8 cellular contexts compared by ENCODE assay signal in the genomic region with DNA sequence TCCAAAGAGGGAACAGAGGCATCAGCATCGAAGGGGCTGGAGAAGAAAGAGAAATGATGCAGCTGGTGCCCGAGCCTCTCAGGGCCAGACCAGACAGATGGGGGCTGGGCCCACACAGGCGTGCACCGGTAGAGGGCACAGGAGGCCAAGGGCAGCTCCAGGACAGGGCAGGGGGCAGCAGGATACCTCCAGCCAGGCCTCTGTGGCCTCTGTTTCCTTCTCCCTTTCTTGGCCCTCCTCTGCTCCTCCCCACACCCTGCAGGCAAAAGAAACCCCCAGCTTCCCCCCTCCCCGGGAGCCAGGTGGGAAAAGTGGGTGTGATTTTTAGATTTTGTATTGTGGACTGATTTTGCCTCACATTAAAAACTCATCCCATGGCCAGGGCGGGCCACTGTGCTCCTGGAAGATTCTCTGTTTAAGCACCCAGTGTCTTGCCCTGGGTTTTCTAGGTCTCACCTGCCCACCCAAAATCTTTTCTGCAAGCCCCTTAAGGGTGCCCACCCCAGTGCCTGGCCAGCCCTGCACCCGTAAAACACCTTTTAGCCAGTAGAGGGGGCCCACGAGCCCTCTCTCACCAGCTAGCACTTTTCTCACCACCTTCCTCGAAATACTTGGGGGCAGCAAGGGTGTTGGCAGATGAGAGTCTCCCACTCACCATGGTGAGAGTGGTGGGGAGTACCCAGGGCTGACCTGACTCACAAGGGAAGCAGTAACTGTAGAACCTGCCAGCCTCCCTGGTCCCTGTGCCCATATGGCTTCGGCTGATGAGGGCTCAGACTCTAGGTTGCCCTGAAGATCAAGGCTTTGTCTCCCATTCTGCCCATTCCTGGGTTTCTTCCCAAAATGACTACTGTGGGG. TPM values are rescaled to one million over a fixed set of nuclear protein-coding genes. Genes with fewer than 3 reads are reported as not detected.
DNase-seq lines count a peak whose midpoint lies in the region; ATAC-seq and TF ChIP-seq lines count a peak whose summit lies in the region.

No MANE protein-coding gene starts in this region.

- no peaks in the 10 kb centered on the region for H3K9me2 ChIP-seq in GM23248 (ENCODE audit: insufficient read depth)
- H3K9me2 ChIP-seq in PC-3 (replicated peaks; ENCODE audit: low read length), result no peaks in the 10 kb centered on the region

- H3K27ac ChIP-seq in GM23248 (peak overlapping the region; percentile 99), PC-3 (ENCODE audit: low read length) (peak overlapping the region; percentile 3; the same call in 1 of the 2 replicates), osteoblast (ENCODE audit: low read depth, low read length) (peak overlapping the region; percentile 55), upper lobe of left lung (peak overlapping the region; percentile 89 to 97 (median 92))

- intact Hi-C loops in PC-3 (cut with micrococcal nuclease), result no loop called here

- 0 out of 2 replicates have a peak, but pooled peaks cover 1% of the 10 kb centered on the region for H3K79me2 ChIP-seq in GM23248 (ENCODE audit: insufficient read depth)
- H3K79me2 ChIP-seq in PC-3 (ENCODE audit: low read length), result no peaks in the 10 kb centered on the region
- H3K79me2 ChIP-seq in osteoblast (ENCODE audit: insufficient read depth, low read length), result peaks cover 3% of the 10 kb centered on the region

- in situ Hi-C loops in GM23248 (cut with MboI), result loop anchor here (5.0 kb wide), 1 partner anchor 43 kb away; no protein-coding TSS in a partner anchor

- 20 to 31% methylated on average over 9 to 10 of the region's 10 CpGs for WGBS in GM23248 (ENCODE audit: low coverage in 1 of 2, low lambda C conversion rate in 2 of 2, missing lambda C conversion rate in 2 of 2), 2 experiments
- WGBS in upper lobe of left lung, 2 donors, result 19 to 35% methylated on average over 9 to 10 of the region's 10 CpGs

- POLR2A ChIA-PET in PC-3 (lab: Charles Lee; ENCODE audit: unreplicated experiment), result no interaction called here

- CTCF ChIA-PET in PC-3 (lab: Charles Lee), result interaction anchor here (0.6 to 6.4 kb wide), 8 partner anchors 9 to 65 kb away, joined by 3 to 86 read pairs (median 4); a partner anchor contains a TSS

- DNase-seq in AG08395 (ENCODE audit: low spot score) (peak; percentile 33), GM23248 (peak; percentile 80), PC-3 (peak; percentile 59), activated T-helper 1 cell treated with Interleukin-2 at 50 U/mL for 16 hours (ENCODE audit: low read depth) (peak; percentile 47), fibroblast of peridontal ligament (ENCODE audit: extremely low read depth) (peak; percentile 46), osteoblast (ENCODE audit: insufficient read length, low spot score, missing footprints) (peak; percentile 83), upper lobe of left lung (peak in 1 of 2 donors; percentile 61), GOT3 (lab: John Stamatoyannopoulos, UW) (no peak)

- H2AFZ ChIP-seq in GM23248 (no peak overlapping the region), PC-3 (ENCODE audit: low read length) (no peak overlapping the region), osteoblast (ENCODE audit: low read length) (no peak overlapping the region)

- peaks cover 70% of the 10 kb centered on the region for H3F3A ChIP-seq in GM23248 (ENCODE audit: insufficient read depth)
- H3F3A ChIP-seq in PC-3 (ENCODE audit: low read length, unreplicated experiment), result no peaks in the 10 kb centered on the region

- H3K9ac ChIP-seq in GM23248 (peak overlapping the region; percentile 93), PC-3 (ENCODE audit: low read length) (no peak overlapping the region)

- no peak for TF ChIP-seq POLR2A in upper lobe of left lung (IDR thresholded peaks at IDR 0.05)

- H3K36me3 ChIP-seq in GM23248 (ENCODE audit: low read depth), result peaks cover under 1% of the 10 kb centered on the region; the same call in 1 of the 2 replicates
- peaks cover 16% of the 10 kb centered on the region; the same call in 1 of the 2 replicates for H3K36me3 ChIP-seq in PC-3 (ENCODE audit: low read depth, low read length)
- H3K36me3 ChIP-seq in osteoblast (ENCODE audit: insufficient read depth, low read length), result peaks cover 24% of the 10 kb centered on the region
- peaks cover 5 to 50% (median 23%) of the 10 kb centered on the region in 4 donors for H3K36me3 ChIP-seq in upper lobe of left lung

- TF ChIP-seq CTCF in PC-3 (conservative IDR thresholded peaks at IDR 0.05; ENCODE audit: low read depth, low read length) (peak; percentile 92), osteoblast (IDR thresholded peaks at IDR 0.05; ENCODE audit: extremely low read depth, low read depth, low read length) (peak; percentile 89), upper lobe of left lung (IDR thresholded peaks at IDR 0.05) (peak; percentile 71 to 88 (median 84))

- ATAC-seq in PC-3 (no peak), upper lobe of left lung (ENCODE audit: low FRiP score in 2 of 2) (peak in 1 of 2 donors; percentile 27)

- H3K27me3 ChIP-seq in GM23248 (replicated peaks; ENCODE audit: insufficient read depth) (no peaks in the 10 kb centered on the region), PC-3 (ENCODE audit: low read length) (no peaks in the 10 kb centered on the region), osteoblast (ENCODE audit: insufficient read depth, low read length) (no peaks in the 10 kb centered on the region), upper lobe of left lung (no peaks in the 10 kb centered on the region)

- H3K4me2 ChIP-seq in GM23248 (ENCODE audit: unreplicated experiment), result no peak overlapping the region
- no peak overlapping the region for H3K4me2 ChIP-seq in PC-3 (ENCODE audit: low read length)
- H3K4me2 ChIP-seq in osteoblast (ENCODE audit: insufficient read depth, low read length), result no peak overlapping the region

- H3K4me3 ChIP-seq in GM23248 (no peak overlapping the region), PC-3 (ENCODE audit: low read length) (no peak overlapping the region), osteoblast (ENCODE audit: insufficient read depth, low read length) (no peak overlapping the region), upper lobe of left lung (no peak overlapping the region)

- no peaks in the 10 kb centered on the region for H4K20me1 ChIP-seq in GM23248 (ENCODE audit: insufficient read depth)
- no peaks in the 10 kb centered on the region for H4K20me1 ChIP-seq in PC-3 (ENCODE audit: low read length)
- no peaks in the 10 kb centered on the region for H4K20me1 ChIP-seq in osteoblast (ENCODE audit: insufficient read depth, low read length)

- peaks cover 56% of the 10 kb centered on the region for H3K4me1 ChIP-seq in GM23248 (ENCODE audit: insufficient read depth)
- peaks cover 54% of the 10 kb centered on the region for H3K4me1 ChIP-seq in PC-3 (ENCODE audit: insufficient read depth, low read length)
- H3K4me1 ChIP-seq in osteoblast (ENCODE audit: insufficient read depth, low read length), result peaks cover 44% of the 10 kb centered on the region
- H3K4me1 ChIP-seq in upper lobe of left lung, result peaks cover 35 to 53% (median 48%) of the 10 kb centered on the region in 4 donors

- TF ChIP-seq EP300 in upper lobe of left lung (IDR thresholded peaks at IDR 0.05), result no peak

- H3K9me3 ChIP-seq in GM23248 (ENCODE audit: low read depth), result no peaks in the 10 kb centered on the region
- no peaks in the 10 kb centered on the region for H3K9me3 ChIP-seq in PC-3 (ENCODE audit: low read length)
- no peaks in the 10 kb centered on the region for H3K9me3 ChIP-seq in osteoblast (ENCODE audit: low read depth, low read length)
- no peaks in the 10 kb centered on the region for H3K9me3 ChIP-seq in upper lobe of left lung

- no TSS peak for BruUV-seq in PC-3 (replicated peaks; lab: Mats Ljungman, UMichigan)

RNA-seq across cellular contexts. Expression of a gene that starts 35.7 kb away (rescaled TPM):
- 583 and 780 TPM in 2 replicates for total RNA-seq in GM23248 (2014; rRNA removed; shearing (Covaris generic))
- 248 TPM in 2 replicates for polyA plus RNA-seq in GM23248 (2016; fragmentation: Nextera tagmentation; extraction: Ambion mirVana)
- 774 and 872 TPM in 2 replicates for total RNA-seq in PC-3 (2014; rRNA removed)
- 56.3 and 82.5 TPM in 2 replicates for total RNA-seq in osteoblast
- 100 to 1,000 TPM; 226 to 911 (median 570) TPM for total RNA-seq in upper lobe of left lung

RNA-seq across cellular contexts. Expression of a gene that starts 55.1 kb away (rescaled TPM):
- 110 and 117 TPM in 2 replicates for total RNA-seq in GM23248 (2014; rRNA removed; shearing (Covaris generic))
- 424 and 434 TPM in 2 replicates for polyA plus RNA-seq in GM23248 (2016; fragmentation: Nextera tagmentation; extraction: Ambion mirVana)
- 99.5 and 125 TPM in 2 replicates for total RNA-seq in PC-3 (2014; rRNA removed)
- total RNA-seq in osteoblast, result 85.8 and 91.1 TPM in 2 replicates
- total RNA-seq in upper lobe of left lung, result 100 to 1,000 TPM in 2 of 6 donors, 10 to 100 TPM in 4; 58.7 to 186 (median 81.6) TPM

Comparison
In these comparisons a context has a peak if more than half of its experiments do, and no peak if none do; other contexts are left out.
1. H3K27ac ChIP-seq: peak in every context shown above with its lines; median percentile 99 in GM23248; 92 in upper lobe of left lung; 55 in osteoblast; 3 in PC-3.